Comparison of ENCODE assay signal across 8 cellular contexts in genomic region chr15:72231066-72231846, GRCh38. TPM values are rescaled to one million over a fixed set of nuclear protein-coding genes. Genes with fewer than 3 reads are reported as not detected.
A peak's percentile ranks its signal among the peaks of the same experiment; 100 is the strongest.
DNase-seq lines count a peak whose midpoint lies in the region; ATAC-seq and TF ChIP-seq lines count a peak whose summit lies in the region.

PKM (minus strand) TSS chr15:72231190; CDS start chr15:72219097, 12,093 bp downstream.

- H3K4me3 ChIP-seq in right atrium auricular region (peak within 1 kb of the TSS; percentile 89 to 96), psoas muscle (peak within 1 kb of the TSS; percentile 99), urinary bladder (ENCODE audit: low read depth, low read length) (peak within 1 kb of the TSS; percentile 71)

- TF ChIP-seq POLR2A in GM15510 (IDR thresholded peaks at IDR 0.05; ENCODE audit: borderline replicate concordance, extremely low read depth, insufficient read length): peak; percentile 99

- peaks cover 0 to 46% of the 10 kb centered on the region in 2 donors for H3K4me1 ChIP-seq in right atrium auricular region
- peaks cover 39% of the 10 kb centered on the region for H3K4me1 ChIP-seq in psoas muscle
- H3K4me1 ChIP-seq in urinary bladder (ENCODE audit: insufficient read depth): no peaks in the 10 kb centered on the region

- ATAC-seq in HG02938 (IDR thresholded peaks at IDR 0.05; ENCODE audit: unreplicated experiment) (peak; percentile 25), psoas muscle (peak; percentile 81 to 85 (median 84))

- H3K27ac ChIP-seq in right atrium auricular region: peak within 1 kb of the TSS; percentile 98
- H3K27ac ChIP-seq in psoas muscle: peak within 1 kb of the TSS; percentile 99
- H3K27ac ChIP-seq in urinary bladder (ENCODE audit: low read depth): peak within 1 kb of the TSS; percentile 95

- peak; percentile 86 to 96 for DNase-seq in NCI-H1930 (lab: John Stamatoyannopoulos, UW)
- peak; percentile 46 to 95 (median 86) for DNase-seq in anterior cingulate cortex (lab: John Stamatoyannopoulos, UW)
- peak; percentile 96 for DNase-seq in right atrium auricular region (ENCODE audit: low spot score)
- DNase-seq in psoas muscle: peak; percentile 97 to 98

- intact Hi-C loops in T-helper 2 cell treated with Interferon-gamma antibody and Interleukin-4, amounts not matched to agents 100 ng/mL and 5 ng/mL, for 36 hours (cut with micrococcal nuclease): loop anchor here (1.0 to 5.0 kb wide), 5 partner anchors 41 to 552 kb away; partner anchors contain the start of genes ADPGK, BBS4, HEXA and HIGD2B
- intact Hi-C loops in psoas muscle (cut with DNase I): loop anchor here (2.0 to 5.0 kb wide), 4 partner anchors 30 to 42 kb away; partner anchors contain the start of genes PARP6 (in 2 of the 2) and GRAMD2A (in 1 of the 2)

- H3K36me3 ChIP-seq in right atrium auricular region (no peaks in the 10 kb centered on the region), psoas muscle (ENCODE audit: insufficient read depth in 1 of 2, low read depth in 1 of 2) (no peaks in the 10 kb centered on the region), urinary bladder (ENCODE audit: insufficient read depth) (no peaks in the 10 kb centered on the region)

- H3K27me3 ChIP-seq in right atrium auricular region: no peaks in the 10 kb centered on the region
- H3K27me3 ChIP-seq in psoas muscle (ENCODE audit: insufficient read depth in 3 of 3, low read length in 2 of 3): no peaks in the 10 kb centered on the region

- no peaks in the 10 kb centered on the region for H3K9me3 ChIP-seq in right atrium auricular region
- no peaks in the 10 kb centered on the region for H3K9me3 ChIP-seq in psoas muscle

- TF ChIP-seq CTCF in right atrium auricular region (IDR thresholded peaks at IDR 0.05) (peak in 1 of 2 donors; percentile 11), psoas muscle (IDR thresholded peaks at IDR 0.05) (no peak)

- 0% methylated on average over 65 to 70 of the region's 70 CpGs for WGBS in psoas muscle, 3 donors
- WGBS in urinary bladder: under 1% methylated on average over 70 of the region's 70 CpGs

RNA-seq across cellular contexts. Expression of gene PKM, which starts in this region (rescaled TPM):
- 1,255 and 1,264 TPM in 2 replicates for total RNA-seq in T-helper 2 cell treated with Interferon-gamma antibody and Interleukin-4, amounts not matched to agents 100 ng/mL and 5 ng/mL, for 36 hours
- total RNA-seq in right atrium auricular region (100 to 1,000 TPM; 538 to 934 TPM), psoas muscle (1,000 to 10,000 TPM in 1 of 4 donors, 100 to 1,000 TPM in 3; 513 to 1,170 (median 767) TPM), urinary bladder (230 TPM)
- polyA plus RNA-seq in psoas muscle (1,000 to 10,000 TPM in 2 of 3 donors, 100 to 1,000 TPM in 1; 909 to 1,135 (median 1,127) TPM), urinary bladder (524 TPM)

Comparison
In these comparisons a context has a peak if more than half of its experiments do, and no peak if none do; other contexts are left out.
1. Peak in every context shown above with its lines: DNase-seq, ATAC-seq, H3K4me3 ChIP-seq and H3K27ac ChIP-seq.